In the genomic region with DNA sequence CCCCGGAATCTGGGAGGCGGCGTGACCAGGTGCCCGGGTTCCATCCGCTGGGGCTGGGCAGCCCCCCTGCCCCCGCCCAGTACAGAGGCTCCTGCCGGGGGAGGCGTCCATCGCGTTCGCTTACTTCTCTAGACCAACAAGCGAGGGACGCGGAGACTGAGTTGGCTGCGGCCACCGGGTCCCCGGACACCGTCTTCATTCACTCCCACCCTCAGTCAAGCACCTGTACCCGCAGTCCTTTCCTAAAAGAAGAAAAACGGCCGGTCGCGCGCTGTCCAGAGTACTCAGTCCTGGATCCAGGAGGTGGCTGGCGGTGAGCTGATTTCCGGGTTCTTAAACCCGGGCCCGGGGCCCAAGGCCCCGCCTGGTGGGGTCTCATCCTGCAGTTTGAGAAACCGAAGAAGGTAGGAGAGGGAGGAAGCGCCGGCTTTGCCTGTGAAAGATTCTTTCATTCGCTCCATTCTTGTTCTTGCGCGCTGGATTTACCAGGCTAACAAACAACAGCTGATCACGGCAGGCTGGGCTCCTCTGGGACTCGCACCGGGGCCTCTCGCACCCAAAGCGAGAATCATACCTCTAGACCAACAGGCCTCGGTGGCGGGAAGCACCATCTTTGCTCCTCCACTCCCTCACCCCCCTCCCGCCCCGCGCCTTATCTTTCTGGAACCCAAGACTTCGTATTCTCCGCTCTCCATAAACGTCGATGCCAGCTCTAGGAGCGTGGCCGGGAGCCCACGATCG, we compare ENCODE assay signal across 10 cellular contexts. TPM values are rescaled to one million over a fixed set of nuclear protein-coding genes. Genes with fewer than 3 reads are reported as not detected.
DNase-seq lines count a peak whose midpoint lies in the region; ATAC-seq, FAIRE-seq and TF ChIP-seq lines count a peak whose summit lies in the region.
"Had no signal": no experiment of that assay in that cellular context is flagged by ENCODE, and none has a peak within 500 bp of the region (broad histone marks: within the 10 kb centered on the region; RNA-seq: fewer than 3 reads in every experiment).

No MANE protein-coding gene starts in this region.

- no peak overlapping the region for H3K4me3 Mint-ChIP-seq in HFFc6

- no peaks in the 10 kb centered on the region for H3K9me3 Mint-ChIP-seq in HFFc6

- H3K9ac ChIP-seq in endothelial cell of umbilical vein (replicated peaks; ENCODE audit: extremely low read depth, insufficient read depth, low read length) (no peak overlapping the region), rectal smooth muscle tissue (ENCODE audit: low read length) (no peak overlapping the region)

- H2AFZ ChIP-seq in endothelial cell of umbilical vein (ENCODE audit: low read depth, low read length), result no peak overlapping the region

- H3K27ac Mint-ChIP-seq in HFFc6, result no peak overlapping the region

- H3K9me3 ChIP-seq in endothelial cell of umbilical vein (replicated peaks; ENCODE audit: control insufficient read depth, insufficient read depth, low read length), result no peaks in the 10 kb centered on the region
- H3K9me3 ChIP-seq: testis had no signal

- no TSS peak for BruUV-seq in endothelial cell of umbilical vein (replicated peaks; lab: Mats Ljungman, UMichigan)

- ATAC-seq in SK-N-SH treated with all-trans-retinoic acid at 6 μM for 48 hours, result peak; percentile 23

- TF ChIP-seq POLR2A in endothelial cell of umbilical vein (IDR thresholded peaks at IDR 0.05; ENCODE audit: low read depth, low read length), result no peak

- H3K27me3 Mint-ChIP-seq in HFFc6 (ENCODE audit: insufficient read depth), result peaks cover 35% of the 10 kb centered on the region

- H3K79me2 ChIP-seq in endothelial cell of umbilical vein (ENCODE audit: control insufficient read depth, insufficient read depth, low read length), result no peaks in the 10 kb centered on the region

- FAIRE-seq in GM18507 (lab: Jason Lieb, UNC) (peak; percentile 24), endothelial cell of umbilical vein (lab: Jason Lieb, UNC) (no peak)

- H3K4me1 ChIP-seq in endothelial cell of umbilical vein (ENCODE audit: control insufficient read depth, extremely low read depth, insufficient read depth, low read length), result peaks cover 22% of the 10 kb centered on the region
- no peaks in the 10 kb centered on the region for H3K4me1 ChIP-seq in rectal smooth muscle tissue (ENCODE audit: control insufficient read depth, insufficient read depth, low read length)

- TF ChIP-seq CTCF in endothelial cell of umbilical vein (IDR thresholded peaks at IDR 0.05; ENCODE audit: extremely low read depth in 1 of 2, insufficient read depth in 1 of 2, low read depth in 1 of 2, low read length in 2 of 2), result no peak
- TF ChIP-seq CTCF in HFFc6 (IDR thresholded peaks at IDR 0.05), result no peak

- H3K4me2 ChIP-seq in endothelial cell of umbilical vein (ENCODE audit: insufficient read depth, low read length), result no peak overlapping the region

- H3K36me3 Mint-ChIP-seq in HFFc6 (ENCODE audit: low read depth), result no peaks in the 10 kb centered on the region

- peaks cover 20% of the 10 kb centered on the region for H3K4me1 Mint-ChIP-seq in HFFc6 (ENCODE audit: low read depth)

- DNase-seq in GM18507 (ENCODE audit: extremely low spot score, insufficient read length, low read depth), result no peak
- no peak for DNase-seq in endothelial cell of umbilical vein (ENCODE audit: low read depth, low spot score)
- DNase-seq in NCI-H2081 treated with DMSO at 0.1 percent for 48 hours (lab: John Stamatoyannopoulos, UW), result no peak
- no peak for DNase-seq in cerebellum (ENCODE audit: low spot score)
- no peak for DNase-seq in NCI-H446 (lab: John Stamatoyannopoulos, UW)
- no peak for DNase-seq in HFFc6
- DNase-seq: testis had no signal

- H3K36me3 ChIP-seq in endothelial cell of umbilical vein (ENCODE audit: control insufficient read depth in 2 of 2, extremely low read depth in 1 of 2, insufficient read depth in 2 of 2, low read length in 2 of 2) (no peaks in the 10 kb centered on the region), rectal smooth muscle tissue (ENCODE audit: control insufficient read depth, insufficient read depth, low read length) (no peaks in the 10 kb centered on the region)

- H3K27ac ChIP-seq in endothelial cell of umbilical vein (ENCODE audit: insufficient read depth, low read depth, low read length) (no peak overlapping the region), rectal smooth muscle tissue (ENCODE audit: low read depth, low read length) (no peak overlapping the region)
- H3K27ac ChIP-seq: testis had no signal

- H3K4me3 ChIP-seq in endothelial cell of umbilical vein (replicated peaks in 1 of 3; ENCODE audit: insufficient read depth in 1 of 3, low read depth in 1 of 3, low read length in 3 of 3) (no peak overlapping the region), rectal smooth muscle tissue (ENCODE audit: low read length) (peak overlapping the region; percentile 6)

- no peaks in the 10 kb centered on the region for H3K9me1 ChIP-seq in endothelial cell of umbilical vein (replicated peaks; ENCODE audit: control insufficient read depth, extremely low read depth, insufficient read depth, low read length)

- CTCF ChIA-PET in endothelial cell of umbilical vein (lab: Charles Lee), result interaction anchor here (0.7 to 3.3 kb wide), 6 partner anchors 11 to 142 kb away, joined by 3 to 11 read pairs (median 6); no protein-coding TSS in a partner anchor

- intact Hi-C loops in endothelial cell of umbilical vein (cut with micrococcal nuclease), result no loop called here

- POLR2A ChIA-PET in endothelial cell of umbilical vein (lab: Charles Lee), result no interaction called here

- no peaks in the 10 kb centered on the region for H4K20me1 ChIP-seq in endothelial cell of umbilical vein (replicated peaks; ENCODE audit: control insufficient read depth, extremely low read depth, insufficient read depth, low read length)

- dilution Hi-C loops in endothelial cell of umbilical vein (cut with MboI; ENCODE audit: extremely low pct_ligation_motif_present, low sequenced_read_pairs), result no loop called here

- H3K27me3 ChIP-seq in endothelial cell of umbilical vein (ENCODE audit: control insufficient read depth in 2 of 2, insufficient read depth in 2 of 2, low read length in 2 of 2) (peaks cover 31 to 37% of the 10 kb centered on the region in 2 experiments), rectal smooth muscle tissue (ENCODE audit: control insufficient read depth, insufficient read depth, low read length) (peaks cover 33% of the 10 kb centered on the region)
- H3K27me3 ChIP-seq: testis had no signal

TF ChIP-seq in SK-N-SH treated with all-trans-retinoic acid at 6 μM for 48 hours, 23 proteins besides CTCF, POLR2A, EP300 and RAD21 (continues in another document):
- TF ChIP-seq PPARA (CRISPR knock-in tag; IDR thresholded peaks at IDR 0.05; ENCODE audit: borderline replicate concordance) (no peak), TOX (CRISPR knock-in tag; IDR thresholded peaks at IDR 0.05; ENCODE audit: borderline replicate concordance) (no peak), OSR1 (CRISPR knock-in tag; IDR thresholded peaks at IDR 0.05) (no peak)

TF ChIP-seq in endothelial cell of umbilical vein, 7 proteins besides CTCF, POLR2A, EP300 and RAD21:
- TF ChIP-seq POLR2AphosphoS5 (IDR thresholded peaks at IDR 0.05; ENCODE audit: insufficient read depth, low read depth, low read length), result no peak
- peak; percentile 67 for TF ChIP-seq EZH2 (IDR thresholded peaks at IDR 0.05; ENCODE audit: borderline replicate concordance, low read depth, low read length, severe bottlenecking)
- no peak for TF ChIP-seq GATA2 (IDR thresholded peaks at IDR 0.05; ENCODE audit: insufficient read depth, insufficient read length, low read depth, low read length)
- no peak for TF ChIP-seq MYC (IDR thresholded peaks at IDR 0.05; ENCODE audit: low read depth, low read length)
- TF ChIP-seq, protein P1, sequence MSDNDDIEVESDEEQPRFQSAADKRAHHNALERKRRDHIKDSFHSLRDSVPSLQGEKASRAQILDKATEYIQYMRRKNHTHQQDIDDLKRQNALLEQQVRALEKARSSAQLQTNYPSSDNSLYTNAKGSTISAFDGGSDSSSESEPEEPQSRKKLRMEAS (IDR thresholded peaks at IDR 0.05; ENCODE audit: insufficient read depth, insufficient read length), result no peak

RNA-seq across cellular contexts. Expression of gene OR1F1, which starts 17.4 kb away (rescaled TPM):
- total RNA-seq in endothelial cell of umbilical vein (not detected in 2 replicates), cerebellum (1.1 TPM)
- polyA plus RNA-seq in endothelial cell of umbilical vein, result 0.17 and 0.25 TPM in 2 replicates
- polyA plus RNA-seq in endothelial cell of umbilical vein (2011; cell fraction: cytosol; rRNA removed), result 0.10 and 0.14 TPM in 2 replicates
- polyA plus RNA-seq in endothelial cell of umbilical vein (2011; cell fraction: nucleus; rRNA removed), result not detected in 2 replicates
- polyA plus RNA-seq in endothelial cell of umbilical vein (2012), result 0.19 TPM in 1 of 2 replicates, not detected in the other
- polyA minus RNA-seq in endothelial cell of umbilical vein, result 0.63 TPM in 1 of 2 replicates, not detected in the other
- not detected for polyA minus RNA-seq in endothelial cell of umbilical vein (2011; cell fraction: cytosol; rRNA and poly(A)+ RNA removed)
- polyA minus RNA-seq in endothelial cell of umbilical vein (2011; cell fraction: nucleus; rRNA and poly(A)+ RNA removed), result not detected in 2 replicates
- total RNA-seq in HFFc6 (2021; fragmentation: NEBNext Ultra II Directional; extraction: Animal tissue kit (Norgen Biotek cat#: 25700)), result not detected
- total RNA-seq: testis had no signal
- polyA plus RNA-seq: adipose tissue had no signal

RNA-seq across cellular contexts. Expression of gene ZNF213, which starts 35.8 kb away (rescaled TPM):
- total RNA-seq in endothelial cell of umbilical vein, result 8.0 and 9.8 TPM in 2 replicates
- 1.8 and 2.0 TPM in 2 replicates for polyA plus RNA-seq in endothelial cell of umbilical vein
- 1.3 and 1.7 TPM in 2 replicates for polyA plus RNA-seq in endothelial cell of umbilical vein (2011; cell fraction: cytosol; rRNA removed)
- 0.87 and 0.90 TPM in 2 replicates for polyA plus RNA-seq in endothelial cell of umbilical vein (2011; cell fraction: nucleus; rRNA removed)
- polyA plus RNA-seq in endothelial cell of umbilical vein (2012), result 6.0 and 6.4 TPM in 2 replicates
- 1.4 and 2.0 TPM in 2 replicates for polyA minus RNA-seq in endothelial cell of umbilical vein
- polyA minus RNA-seq in endothelial cell of umbilical vein (2011; cell fraction: cytosol; rRNA and poly(A)+ RNA removed), result 3.5 TPM
- polyA minus RNA-seq in endothelial cell of umbilical vein (2011; cell fraction: nucleus; rRNA and poly(A)+ RNA removed), result 0.72 and 1.5 TPM in 2 replicates
- 6.4 TPM for total RNA-seq in cerebellum
- total RNA-seq in HFFc6 (2021; fragmentation: NEBNext Ultra II Directional; extraction: Animal tissue kit (Norgen Biotek cat#: 25700)), result 1 to 10 TPM; 5.9 to 7.3 (median 6.9) TPM

RNA-seq across cellular contexts. Expression of gene ZNF205, which starts 58.2 kb away (rescaled TPM):
- 15.5 and 18.5 TPM in 2 replicates for total RNA-seq in endothelial cell of umbilical vein
- 19.0 and 30.1 TPM in 2 replicates for polyA plus RNA-seq in endothelial cell of umbilical vein
- polyA plus RNA-seq in endothelial cell of umbilical vein (2011; cell fraction: cytosol; rRNA removed), result 14.3 and 20.6 TPM in 2 replicates
- 15.3 and 16.2 TPM in 2 replicates for polyA plus RNA-seq in endothelial cell of umbilical vein (2011; cell fraction: nucleus; rRNA removed)
- 8.4 and 10.2 TPM in 2 replicates for polyA plus RNA-seq in endothelial cell of umbilical vein (2012)
- 5.1 and 6.5 TPM in 2 replicates for polyA minus RNA-seq in endothelial cell of umbilical vein
- 8.7 TPM for polyA minus RNA-seq in endothelial cell of umbilical vein (2011; cell fraction: cytosol; rRNA and poly(A)+ RNA removed)
- 3.0 and 4.4 TPM in 2 replicates for polyA minus RNA-seq in endothelial cell of umbilical vein (2011; cell fraction: nucleus; rRNA and poly(A)+ RNA removed)
- 11.0 TPM for total RNA-seq in cerebellum
- total RNA-seq in HFFc6 (2021; fragmentation: NEBNext Ultra II Directional; extraction: Animal tissue kit (Norgen Biotek cat#: 25700)), result 10 to 100 TPM in 2 of 6 experiments, 1 to 10 TPM in 4; 7.6 to 10.2 (median 9.5) TPM
